1 cellular context compared by ENCODE assay signal in the genomic region with DNA sequence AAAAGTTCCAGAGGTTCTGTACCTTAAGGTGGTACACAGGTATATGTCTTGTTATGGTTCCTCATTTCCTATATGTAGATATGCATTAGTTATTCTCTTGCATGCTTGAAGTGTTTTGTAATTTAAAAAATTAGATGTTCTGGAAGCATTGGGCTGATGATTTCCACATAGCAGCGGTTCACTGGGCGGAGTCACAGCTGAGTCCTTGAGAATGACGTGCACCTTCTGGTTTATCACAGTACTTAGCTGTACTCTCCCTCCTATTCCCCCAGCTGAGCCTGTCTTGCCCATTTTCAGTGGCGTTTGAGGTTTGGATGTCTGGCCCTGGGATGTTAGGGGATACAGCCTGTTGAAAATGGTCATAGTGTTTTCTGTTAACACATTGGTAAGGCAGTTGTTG.
A peak's percentile ranks its signal among the peaks of the same experiment; 100 is the strongest.
TF ChIP-seq lines count a peak whose summit lies in the region.

No MANE protein-coding gene starts in this region.

TF ChIP-seq in HepG2, 621 proteins besides CTCF, POLR2A, EP300 and RAD21:
- no peak for TF ChIP-seq GLI4 (CRISPR knock-in tag; IDR thresholded peaks at IDR 0.05; ENCODE audit: borderline replicate concordance)
- TF ChIP-seq ZBTB33 (CRISPR knock-in tag; IDR thresholded peaks at IDR 0.05) = peak; percentile 34; the same call in 1 of the 2 replicates
